Comparison of ENCODE assay signal across 10 cellular contexts in the genomic region with DNA sequence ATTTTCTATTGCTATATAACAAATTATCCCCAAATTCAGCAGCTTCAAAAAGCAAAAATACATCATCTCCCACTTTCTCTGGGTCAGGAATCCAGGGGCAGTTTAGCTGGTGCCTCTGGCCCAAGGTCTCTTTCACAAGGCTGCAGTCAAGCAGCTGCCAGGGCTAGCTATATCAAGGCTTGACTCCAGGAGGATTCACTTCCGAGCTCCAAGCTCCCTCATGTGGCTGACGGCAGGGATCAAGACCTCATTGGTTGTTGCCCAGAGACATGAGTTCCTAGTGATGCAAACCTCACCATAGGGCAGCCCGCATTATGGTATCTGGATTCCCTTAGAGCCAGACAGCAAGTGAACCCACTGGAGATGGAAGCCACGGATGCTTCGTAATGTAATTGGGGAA. TPM values are rescaled to one million over a fixed set of nuclear protein-coding genes. Genes with fewer than 3 reads are reported as not detected.
DNase-seq lines count a peak whose midpoint lies in the region; ATAC-seq and TF ChIP-seq lines count a peak whose summit lies in the region.
"Had no signal": no experiment of that assay in that cellular context is flagged by ENCODE, and none has a peak within 500 bp of the region (broad histone marks: within the 10 kb centered on the region; RNA-seq: fewer than 3 reads in every experiment).

No MANE protein-coding gene starts in this region.

- H3K9me3 ChIP-seq in gastroesophageal sphincter (no peaks in the 10 kb centered on the region), gastrocnemius medialis (no peaks in the 10 kb centered on the region)
- H3K9me3 ChIP-seq: SJSA1 had no signal

- H3K4me1 ChIP-seq in gastroesophageal sphincter (peaks cover 0 to 4% (median 0%) of the 10 kb centered on the region in 3 donors), gastrocnemius medialis (no peaks in the 10 kb centered on the region)
- H3K4me1 ChIP-seq: SJSA1 had no signal

- TF ChIP-seq POLR2A in gastroesophageal sphincter (IDR thresholded peaks at IDR 0.05) (no peak), gastrocnemius medialis (IDR thresholded peaks at IDR 0.05) (no peak)

- 57 to 90% methylated on average over 2 to 3 of the region's 5 CpGs for WGBS in gastroesophageal sphincter (ENCODE audit: low coverage in 1 of 2), 2 donors

- intact Hi-C loops in gastrocnemius medialis (cut with DNase I; ENCODE audit: low total_unique reads): no loop called here

- TF ChIP-seq EP300 in gastroesophageal sphincter (IDR thresholded peaks at IDR 0.05): no peak

- in situ Hi-C loops in gastrocnemius medialis (cut with MboI; ENCODE audit: low sequenced_read_pairs in 4 of 4): no loop called here

- ATAC-seq in gastroesophageal sphincter: no peak
- ATAC-seq in gastrocnemius medialis: no peak
- ATAC-seq in HG02623 (IDR thresholded peaks at IDR 0.05; ENCODE audit: unreplicated experiment): no peak
- ATAC-seq in HG02763 (IDR thresholded peaks at IDR 0.05; ENCODE audit: unreplicated experiment): no peak

- H3K27me3 ChIP-seq in gastroesophageal sphincter (no peaks in the 10 kb centered on the region), gastrocnemius medialis (no peaks in the 10 kb centered on the region)
- H3K27me3 ChIP-seq: SJSA1 had no signal

- H3K27ac ChIP-seq in gastroesophageal sphincter: no peak overlapping the region
- no peak overlapping the region for H3K27ac ChIP-seq in gastrocnemius medialis
- H3K27ac ChIP-seq: SJSA1 had no signal

- TF ChIP-seq CTCF in gastroesophageal sphincter (IDR thresholded peaks at IDR 0.05) (no peak), gastrocnemius medialis (IDR thresholded peaks at IDR 0.05 in 4 of 5, conservative IDR thresholded peaks at IDR 0.05 in 1 of 5) (no peak)

- H3K4me3 ChIP-seq in gastroesophageal sphincter (no peak overlapping the region), gastrocnemius medialis (no peak overlapping the region)
- H3K4me3 ChIP-seq: SJSA1 had no signal

- DNase-seq in 8988T (peak; percentile 55), HK-2 (ENCODE audit: unreplicated experiment) (peak; percentile 32), astrocyte of the hippocampus (ENCODE audit: low read depth, low spot score) (peak; percentile 32), iris pigment epithelial cell (ENCODE audit: low read depth) (peak; percentile 77), gastrocnemius medialis (no peak)

- no peaks in the 10 kb centered on the region for H3K36me3 ChIP-seq in gastroesophageal sphincter
- no peaks in the 10 kb centered on the region for H3K36me3 ChIP-seq in gastrocnemius medialis
- H3K36me3 ChIP-seq: SJSA1 had no signal

RNA-seq across cellular contexts. Expression of gene VNN1, which starts 1.3 kb away (rescaled TPM):
- 1 to 10 TPM in 2 of 4 donors, under 1 TPM in 1, not detected in 1; 0.15 to 3.9 (median 2.2) TPM for total RNA-seq in gastroesophageal sphincter
- total RNA-seq in gastrocnemius medialis: 1 to 10 TPM in 2 of 4 donors, under 1 TPM in 2; 0.39 to 1.9 (median 0.85) TPM
- total RNA-seq: SJSA1 had no signal

RNA-seq across cellular contexts. Expression of gene VNN2, which starts 42.5 kb away (rescaled TPM):
- total RNA-seq in gastroesophageal sphincter (1 to 10 TPM in 3 of 4 donors, under 1 TPM in 1; 0.31 to 3.8 (median 2.3) TPM), gastrocnemius medialis (1 to 10 TPM in 2 of 4 donors, under 1 TPM in 1, not detected in 1; 0.82 to 3.3 (median 1.9) TPM)

RNA-seq across cellular contexts. Expression of gene TAAR1, which starts 56.2 kb away (rescaled TPM):
- total RNA-seq in gastroesophageal sphincter (not detected), gastrocnemius medialis (not detected)
- total RNA-seq: mononuclear cell, SJSA1 had no signal

Comparison
In these comparisons a context has a peak if more than half of its experiments do, and no peak if none do; other contexts are left out.
1. DNase-seq: peak in 8988T (single experiment), HK-2 (single experiment), astrocyte of the hippocampus (single experiment) and iris pigment epithelial cell (single experiment); none in gastrocnemius medialis (0 of 2).